Comparison of ENCODE assay signal across 8 cellular contexts in the genomic region with DNA sequence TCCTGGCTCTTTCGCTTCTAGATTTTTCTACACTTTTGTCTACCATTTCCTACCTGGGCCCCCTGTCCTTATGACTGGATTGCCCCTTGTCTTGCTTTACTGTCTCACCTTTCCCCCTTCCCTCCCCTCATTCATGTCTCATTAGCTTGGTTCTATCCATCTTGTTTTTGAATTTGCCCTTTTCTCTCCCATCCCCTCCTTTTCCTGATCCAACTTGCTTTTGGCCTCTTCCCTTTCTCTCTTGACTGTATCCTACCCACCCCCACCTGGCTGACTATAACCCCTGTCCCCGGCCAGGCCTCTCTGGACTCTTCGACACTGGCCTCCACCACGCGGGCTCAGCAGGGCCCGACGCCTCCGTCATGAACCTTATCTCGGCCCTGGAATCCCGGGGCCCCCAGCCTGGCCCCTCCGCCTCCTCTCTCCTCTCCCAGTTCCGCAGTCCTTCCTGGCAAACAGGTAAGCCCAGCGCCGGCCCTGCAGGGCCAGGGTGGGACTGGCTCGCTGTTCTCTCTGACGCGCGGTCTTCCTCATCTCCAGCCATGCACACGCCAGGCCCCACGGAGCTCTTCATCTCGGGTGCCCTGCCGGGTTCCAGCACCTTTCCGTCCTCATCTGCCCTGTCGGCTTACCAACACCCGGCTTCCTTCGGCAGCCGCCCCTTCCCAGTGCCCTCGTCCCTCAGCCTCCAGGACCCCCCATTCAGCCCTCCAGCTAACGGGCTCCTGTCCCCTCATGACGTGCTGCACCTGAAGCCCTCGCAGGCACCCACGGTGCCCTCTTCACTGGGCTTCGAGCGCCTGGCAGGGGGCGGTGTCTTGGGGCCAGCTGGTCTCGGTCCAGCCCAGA. TPM values are rescaled to one million over a fixed set of nuclear protein-coding genes. Genes with fewer than 3 reads are reported as not detected.
DNase-seq lines count a peak whose midpoint lies in the region; ATAC-seq and TF ChIP-seq lines count a peak whose summit lies in the region.

No MANE protein-coding gene starts in this region.

- POLR2A ChIA-PET in activated CD4-positive, alpha-beta memory T cell treated with anti-CD3 and anti-CD28 coated beads for 36 hours (lab: Charles Lee): no interaction called here

- DNase-seq in T-helper 1 cell (no peak), glutamatergic neuron (no peak), COLO829 (ENCODE audit: low spot score) (no peak), Ammon's horn (ENCODE audit: low spot score) (no peak)
- no peak for DNase-seq in activated CD4-positive, alpha-beta memory T cell treated with anti-CD3 and anti-CD28 coated beads for 36 hours
- no peak for DNase-seq in stimulated activated naive B cell treated with anti-CD40 and anti-IgM and Interleukin-4, amounts not matched to agents 10 μg/mL and 1 μg/mL and 100 μg/mL, for 72 hours
- DNase-seq in stimulated activated CD4-positive, alpha-beta T cell treated with anti-CD3 and anti-CD28 coated beads, Interleukin-4, amount 100 ng/mL, for 4 hours: no peak

- H3K9me3 Mint-ChIP-seq in T-helper 1 cell treated with Interleukin-12 subunit alpha and Interleukin-12 subunit beta and Interleukin-4 antibody, amounts not matched to agents 30 μg/mL and 1 μg/mL, for 36 hours: no peaks in the 10 kb centered on the region
- no peaks in the 10 kb centered on the region for H3K9me3 Mint-ChIP-seq in activated CD4-positive, alpha-beta memory T cell treated with anti-CD3 and anti-CD28 coated beads for 36 hours
- H3K9me3 Mint-ChIP-seq in glutamatergic neuron (ENCODE audit: unreplicated experiment): peaks cover 11% of the 10 kb centered on the region
- H3K9me3 Mint-ChIP-seq in stimulated activated naive B cell treated with anti-CD40 and anti-IgM and Interleukin-4, amounts not matched to agents 10 μg/mL and 1 μg/mL and 100 μg/mL, for 72 hours: no peaks in the 10 kb centered on the region

- ATAC-seq in stimulated activated naive B cell treated with anti-CD40 and anti-IgM and Interleukin-4, amounts not matched to agents 10 μg/mL and 1 μg/mL and 100 μg/mL, for 72 hours (replicated peaks): no peak

- CTCF ChIA-PET in activated CD4-positive, alpha-beta memory T cell treated with anti-CD3 and anti-CD28 coated beads for 36 hours (lab: Charles Lee): interaction anchor here (1.1 to 1.7 kb wide), 2 partner anchors 87 kb away, joined by 3 to 6 read pairs; no protein-coding TSS in a partner anchor

- peak overlapping the region; percentile 87 for H3K4me3 Mint-ChIP-seq in T-helper 1 cell treated with Interleukin-12 subunit alpha and Interleukin-12 subunit beta and Interleukin-4 antibody, amounts not matched to agents 30 μg/mL and 1 μg/mL, for 36 hours
- peak overlapping the region; percentile 80 for H3K4me3 Mint-ChIP-seq in activated CD4-positive, alpha-beta memory T cell treated with anti-CD3 and anti-CD28 coated beads for 36 hours
- H3K4me3 Mint-ChIP-seq in glutamatergic neuron (ENCODE audit: unreplicated experiment): peak overlapping the region; percentile 89
- H3K4me3 Mint-ChIP-seq in stimulated activated naive B cell treated with anti-CD40 and anti-IgM and Interleukin-4, amounts not matched to agents 10 μg/mL and 1 μg/mL and 100 μg/mL, for 72 hours: peak overlapping the region; percentile 77 to 96

- peaks cover 18% of the 10 kb centered on the region for H3K36me3 Mint-ChIP-seq in T-helper 1 cell treated with Interleukin-12 subunit alpha and Interleukin-12 subunit beta and Interleukin-4 antibody, amounts not matched to agents 30 μg/mL and 1 μg/mL, for 36 hours (ENCODE audit: low read depth)
- H3K36me3 Mint-ChIP-seq in activated CD4-positive, alpha-beta memory T cell treated with anti-CD3 and anti-CD28 coated beads for 36 hours: peaks cover 23% of the 10 kb centered on the region
- H3K36me3 Mint-ChIP-seq in glutamatergic neuron (ENCODE audit: unreplicated experiment): no peaks in the 10 kb centered on the region
- peaks cover 20 to 35% of the 10 kb centered on the region in 2 donors for H3K36me3 Mint-ChIP-seq in stimulated activated naive B cell treated with anti-CD40 and anti-IgM and Interleukin-4, amounts not matched to agents 10 μg/mL and 1 μg/mL and 100 μg/mL, for 72 hours

- H3K27ac Mint-ChIP-seq in T-helper 1 cell treated with Interleukin-12 subunit alpha and Interleukin-12 subunit beta and Interleukin-4 antibody, amounts not matched to agents 30 μg/mL and 1 μg/mL, for 36 hours: peak overlapping the region; percentile 84
- H3K27ac Mint-ChIP-seq in activated CD4-positive, alpha-beta memory T cell treated with anti-CD3 and anti-CD28 coated beads for 36 hours: peak overlapping the region; percentile 91
- H3K27ac Mint-ChIP-seq in glutamatergic neuron (ENCODE audit: unreplicated experiment): peak overlapping the region; percentile 50
- H3K27ac Mint-ChIP-seq in stimulated activated naive B cell treated with anti-CD40 and anti-IgM and Interleukin-4, amounts not matched to agents 10 μg/mL and 1 μg/mL and 100 μg/mL, for 72 hours: peak overlapping the region; percentile 48

- no peaks in the 10 kb centered on the region for H3K27me3 Mint-ChIP-seq in T-helper 1 cell treated with Interleukin-12 subunit alpha and Interleukin-12 subunit beta and Interleukin-4 antibody, amounts not matched to agents 30 μg/mL and 1 μg/mL, for 36 hours (ENCODE audit: low read depth)
- H3K27me3 Mint-ChIP-seq in activated CD4-positive, alpha-beta memory T cell treated with anti-CD3 and anti-CD28 coated beads for 36 hours: no peaks in the 10 kb centered on the region
- peaks cover 9% of the 10 kb centered on the region for H3K27me3 Mint-ChIP-seq in glutamatergic neuron (ENCODE audit: unreplicated experiment)
- no peaks in the 10 kb centered on the region for H3K27me3 Mint-ChIP-seq in stimulated activated naive B cell treated with anti-CD40 and anti-IgM and Interleukin-4, amounts not matched to agents 10 μg/mL and 1 μg/mL and 100 μg/mL, for 72 hours

- intact Hi-C loops in activated CD4-positive, alpha-beta memory T cell treated with anti-CD3 and anti-CD28 coated beads for 36 hours (cut with micrococcal nuclease): loop anchor here (5.0 kb wide), 2 partner anchors 218 to 273 kb away; a partner anchor contains a TSS

- no peak for TF ChIP-seq CTCF in glutamatergic neuron (IDR thresholded peaks at IDR 0.05; ENCODE audit: partially characterized antibody, unreplicated experiment)

- H3K4me1 Mint-ChIP-seq in T-helper 1 cell treated with Interleukin-12 subunit alpha and Interleukin-12 subunit beta and Interleukin-4 antibody, amounts not matched to agents 30 μg/mL and 1 μg/mL, for 36 hours (ENCODE audit: low read depth): peaks cover 29% of the 10 kb centered on the region
- peaks cover 23% of the 10 kb centered on the region for H3K4me1 Mint-ChIP-seq in activated CD4-positive, alpha-beta memory T cell treated with anti-CD3 and anti-CD28 coated beads for 36 hours (ENCODE audit: low read depth)
- H3K4me1 Mint-ChIP-seq in glutamatergic neuron (ENCODE audit: low read depth, unreplicated experiment): peaks cover 10% of the 10 kb centered on the region
- H3K4me1 Mint-ChIP-seq in stimulated activated naive B cell treated with anti-CD40 and anti-IgM and Interleukin-4, amounts not matched to agents 10 μg/mL and 1 μg/mL and 100 μg/mL, for 72 hours: peaks cover 22 to 35% of the 10 kb centered on the region in 2 donors

RNA-seq across cellular contexts. Expression of a gene that starts 3.4 kb away (rescaled TPM):
- 10 to 100 TPM; 19.9 to 22.4 TPM for total RNA-seq in activated CD4-positive, alpha-beta memory T cell treated with anti-CD3 and anti-CD28 coated beads for 36 hours
- 39.2 TPM for total RNA-seq in glutamatergic neuron (ENCODE audit: unreplicated experiment)

RNA-seq across cellular contexts. Expression of a gene that starts 13.3 kb away (rescaled TPM):
- total RNA-seq in activated CD4-positive, alpha-beta memory T cell treated with anti-CD3 and anti-CD28 coated beads for 36 hours: 1 to 10 TPM in 1 of 2 experiments, under 1 TPM in 1; 0.85 to 1.5 TPM
- total RNA-seq in glutamatergic neuron (ENCODE audit: unreplicated experiment): 0.29 TPM

RNA-seq across cellular contexts. Expression of a gene that starts 14.0 kb away (rescaled TPM):
- 10 to 100 TPM; 80.3 to 84.3 TPM for total RNA-seq in activated CD4-positive, alpha-beta memory T cell treated with anti-CD3 and anti-CD28 coated beads for 36 hours
- 94.4 TPM for total RNA-seq in glutamatergic neuron (ENCODE audit: unreplicated experiment)

RNA-seq across cellular contexts. Expression of a gene that starts 45.6 kb away (rescaled TPM):
- 10 to 100 TPM; 12.2 to 14.4 TPM for total RNA-seq in activated CD4-positive, alpha-beta memory T cell treated with anti-CD3 and anti-CD28 coated beads for 36 hours
- 4.7 TPM for total RNA-seq in glutamatergic neuron (ENCODE audit: unreplicated experiment)

RNA-seq across cellular contexts. Expression of a gene that starts 47.6 kb away (rescaled TPM):
- total RNA-seq in activated CD4-positive, alpha-beta memory T cell treated with anti-CD3 and anti-CD28 coated beads for 36 hours: 10 to 100 TPM; 57.4 to 58.6 TPM
- total RNA-seq in glutamatergic neuron (ENCODE audit: unreplicated experiment): 84.4 TPM
